33 cellular contexts compared by ENCODE assay signal in genomic region chr1:156537027-156537426, GRCh38. TPM values are rescaled to one million over a fixed set of nuclear protein-coding genes. Genes with fewer than 3 reads are reported as not detected.
"Had no signal": no experiment of that assay in that cellular context is flagged by ENCODE, and none has a peak within 500 bp of the region (broad histone marks: within the 10 kb centered on the region; RNA-seq: fewer than 3 reads in every experiment).

No MANE protein-coding gene starts in this region.

- ATAC-seq: natural killer cell; psoas muscle; right cardiac atrium; right lobe of liver; stimulated activated effector memory CD8-positive, alpha-beta T cell treated with anti-CD3 and anti-CD28 coated beads, Interleukin-12 subunit alpha, Interleukin-12 subunit beta, amount 100 ng/mL, for 72 hours; stimulated activated naive B cell treated with anti-CD40 and anti-IgM and Interleukin-4, amounts not matched to agents 10 μg/mL and 1 μg/mL and 100 μg/mL, for 72 hours had no signal

- H3K4me3 Mint-ChIP-seq: natural killer cell; nephron; neural progenitor cell; stimulated activated effector memory CD8-positive, alpha-beta T cell treated with anti-CD3 and anti-CD28 coated beads, Interleukin-12 subunit alpha, Interleukin-12 subunit beta, amount 100 ng/mL, for 72 hours; stimulated activated naive B cell treated with anti-CD40 and anti-IgM and Interleukin-4, amounts not matched to agents 10 μg/mL and 1 μg/mL and 100 μg/mL, for 72 hours; stimulated activated naive CD8-positive, alpha-beta T cell treated with anti-CD3 and anti-CD28 coated beads, Interleukin-15, Interleukin-2, amounts not matched to agents 100 ng/mL and 50 ng/mL, for 24 hours had no signal

- H3K4me1 ChIP-seq: neural progenitor cell, parathyroid adenoma, right lobe of liver, sigmoid colon, stomach, thyroid gland, tibial nerve, uterus had no signal

- FAIRE-seq: small intestine had no signal

- H3K4me1 Mint-ChIP-seq: nephron; neural progenitor cell; stimulated activated naive B cell treated with anti-CD40 and anti-IgM and Interleukin-4, amounts not matched to agents 10 μg/mL and 1 μg/mL and 100 μg/mL, for 72 hours had no signal

- H3K36me3 Mint-ChIP-seq: natural killer cell; stimulated activated effector memory CD8-positive, alpha-beta T cell treated with anti-CD3 and anti-CD28 coated beads, Interleukin-12 subunit alpha, Interleukin-12 subunit beta, amount 100 ng/mL, for 72 hours; stimulated activated naive B cell treated with anti-CD40 and anti-IgM and Interleukin-4, amounts not matched to agents 10 μg/mL and 1 μg/mL and 100 μg/mL, for 72 hours had no signal

- H3K4me3 ChIP-seq: neural progenitor cell, ovary, psoas muscle, right lobe of liver, sigmoid colon, stomach, thoracic aorta, thyroid gland, tibial nerve, upper lobe of left lung, uterus had no signal

- H3K36me3 ChIP-seq: neural progenitor cell, ovary, right lobe of liver, sigmoid colon, thoracic aorta, thyroid gland, tibial nerve, uterus had no signal

- H3K27me3 ChIP-seq: neural progenitor cell, ovary, right lobe of liver, sigmoid colon, stomach, thyroid gland, tibial nerve, upper lobe of left lung, uterus had no signal

- DNase-seq: natural killer cell; occipital lobe; ovary; psoas muscle; right cardiac atrium; right lobe of liver; sigmoid colon; small intestine; stimulated activated CD4-positive, alpha-beta T cell treated with anti-CD3 and anti-CD28 coated beads, Interleukin-15, amount 100 ng/mL, for 24 hours; stimulated activated CD4-positive, alpha-beta T cell treated with anti-CD3 and anti-CD28 coated beads, Interleukin-2, amount 100 ng/mL, for 24 hours; stimulated activated CD4-positive, alpha-beta T cell treated with anti-CD3 and anti-CD28 coated beads, Interleukin-2, amount 100 ng/mL, for 48 hours; stimulated activated CD4-positive, alpha-beta T cell treated with anti-CD3 and anti-CD28 coated beads, Interleukin-4, amount 100 ng/mL, for 24 hours; stimulated activated naive B cell treated with anti-CD40 and anti-IgM and Interleukin-4, amounts not matched to agents 10 μg/mL and 1 μg/mL and 100 μg/mL, for 72 hours; stimulated activated naive CD4-positive, alpha-beta T cell treated with Interleukin-2 at 50 U/mL for 16 hours; stomach; thyroid gland; trophoblast cell; upper lobe of left lung; uterus had no signal

- H3K27ac Mint-ChIP-seq: natural killer cell; nephron; progenitor cell of endocrine pancreas; stimulated activated effector memory CD8-positive, alpha-beta T cell treated with anti-CD3 and anti-CD28 coated beads, Interleukin-12 subunit alpha, Interleukin-12 subunit beta, amount 100 ng/mL, for 72 hours; stimulated activated naive B cell treated with anti-CD40 and anti-IgM and Interleukin-4, amounts not matched to agents 10 μg/mL and 1 μg/mL and 100 μg/mL, for 72 hours; stimulated activated naive CD8-positive, alpha-beta T cell treated with anti-CD3 and anti-CD28 coated beads, Interleukin-15, Interleukin-2, amounts not matched to agents 100 ng/mL and 50 ng/mL, for 24 hours had no signal

- H3K9me3 Mint-ChIP-seq: natural killer cell; nephron; neural progenitor cell; stimulated activated effector memory CD8-positive, alpha-beta T cell treated with anti-CD3 and anti-CD28 coated beads, Interleukin-12 subunit alpha, Interleukin-12 subunit beta, amount 100 ng/mL, for 72 hours; stimulated activated naive B cell treated with anti-CD40 and anti-IgM and Interleukin-4, amounts not matched to agents 10 μg/mL and 1 μg/mL and 100 μg/mL, for 72 hours; stimulated activated naive CD8-positive, alpha-beta T cell treated with anti-CD3 and anti-CD28 coated beads, Interleukin-15, Interleukin-2, amounts not matched to agents 100 ng/mL and 50 ng/mL, for 24 hours had no signal

- H3K27ac ChIP-seq: neural progenitor cell, ovary, parathyroid adenoma, psoas muscle, right lobe of liver, sigmoid colon, stomach, thoracic aorta, thyroid gland, tibial nerve, upper lobe of left lung, uterus had no signal

- H3K9me3 ChIP-seq: ovary, psoas muscle, right lobe of liver, sigmoid colon, stomach, thoracic aorta, thyroid gland, tibial nerve, upper lobe of left lung, uterus had no signal

- H3K27me3 Mint-ChIP-seq: progenitor cell of endocrine pancreas; stimulated activated naive B cell treated with anti-CD40 and anti-IgM and Interleukin-4, amounts not matched to agents 10 μg/mL and 1 μg/mL and 100 μg/mL, for 72 hours; stimulated activated naive CD8-positive, alpha-beta T cell treated with anti-CD3 and anti-CD28 coated beads, Interleukin-15, Interleukin-2, amounts not matched to agents 100 ng/mL and 50 ng/mL, for 24 hours had no signal

RNA-seq across cellular contexts. Expression of gene TTC24, which starts 42.5 kb away (rescaled TPM):
- total RNA-seq: occipital lobe, osteoblast, progenitor cell of endocrine pancreas, renal cortical epithelial cell, right cardiac atrium, sigmoid colon, skeletal muscle tissue, subcutaneous adipose tissue, temporal lobe, thoracic aorta, tibial nerve, urinary bladder, uterus had no signal
